ENCODE assay signal across 7 cellular contexts in genomic region chrX:131987252-131987651, GRCh38. TPM values are rescaled to one million over a fixed set of nuclear protein-coding genes. Genes with fewer than 3 reads are reported as not detected.
DNase-seq lines count a peak whose midpoint lies in the region; ATAC-seq, FAIRE-seq and TF ChIP-seq lines count a peak whose summit lies in the region.

No MANE protein-coding gene starts in this region.

- H3K4me3 ChIP-seq in osteoblast (ENCODE audit: insufficient read depth, low read length) (no peak overlapping the region), SJCRH30 (no peak overlapping the region)

- H3K9me3 ChIP-seq in osteoblast (ENCODE audit: low read depth, low read length) (no peaks in the 10 kb centered on the region), SJCRH30 (replicated peaks) (no peaks in the 10 kb centered on the region)

- ATAC-seq in HG02943 (IDR thresholded peaks at IDR 0.05; ENCODE audit: low read depth, unreplicated experiment) = peak; percentile 99

- peaks cover 14% of the 10 kb centered on the region for H3K27me3 ChIP-seq in osteoblast (ENCODE audit: insufficient read depth, low read length)
- no peaks in the 10 kb centered on the region for H3K27me3 ChIP-seq in SJCRH30

- no peak overlapping the region for H3K4me2 ChIP-seq in osteoblast (ENCODE audit: insufficient read depth, low read length)

- H3K4me1 ChIP-seq in osteoblast (ENCODE audit: insufficient read depth, low read length) (no peaks in the 10 kb centered on the region), SJCRH30 (no peaks in the 10 kb centered on the region)

- peak; percentile 14 for DNase-seq in GM19238 (ENCODE audit: insufficient read length, low spot score)
- peak; percentile 46 for DNase-seq in RPMI8226
- DNase-seq in osteoblast (ENCODE audit: insufficient read length, low spot score, missing footprints) = peak; percentile 5
- no peak for DNase-seq in anterior cingulate cortex (lab: John Stamatoyannopoulos, UW)
- no peak for DNase-seq in SJCRH30
- DNase-seq in urothelium cell line (ENCODE audit: low spot score) = no peak

- no peak for FAIRE-seq in urothelium cell line (lab: Jason Lieb, UNC)

- no peaks in the 10 kb centered on the region for H3K79me2 ChIP-seq in osteoblast (ENCODE audit: insufficient read depth, low read length)

- no peak for TF ChIP-seq CTCF in osteoblast (IDR thresholded peaks at IDR 0.05; ENCODE audit: extremely low read depth, low read depth, low read length)

- no peak overlapping the region for H2AFZ ChIP-seq in osteoblast (ENCODE audit: low read length)

- H3K36me3 ChIP-seq in osteoblast (ENCODE audit: insufficient read depth, low read length) (no peaks in the 10 kb centered on the region), SJCRH30 (no peaks in the 10 kb centered on the region)

- no peaks in the 10 kb centered on the region for H4K20me1 ChIP-seq in osteoblast (ENCODE audit: insufficient read depth, low read length)

- H3K27ac ChIP-seq in osteoblast (ENCODE audit: low read depth, low read length) = no peak overlapping the region
- H3K27ac ChIP-seq in SJCRH30 = no peak overlapping the region

RNA-seq across cellular contexts. Expression of gene STK26, which starts 35.9 kb away (rescaled TPM):
- 9.4 and 10.9 TPM in 2 replicates for total RNA-seq in osteoblast
- 78.0 and 83.3 TPM in 2 replicates for total RNA-seq in SJCRH30 (2014; rRNA removed; shearing (Covaris generic))

Comparison
In these comparisons a context has a peak if more than half of its experiments do, and no peak if none do; other contexts are left out.
1. DNase-seq: peak in GM19238 (single experiment), RPMI8226 (single experiment) and osteoblast (single experiment); none in anterior cingulate cortex (0 of 58), SJCRH30 (0 of 2) and urothelium cell line (single experiment).